ENCODE assay signal across 8 cellular contexts in the genomic region with DNA sequence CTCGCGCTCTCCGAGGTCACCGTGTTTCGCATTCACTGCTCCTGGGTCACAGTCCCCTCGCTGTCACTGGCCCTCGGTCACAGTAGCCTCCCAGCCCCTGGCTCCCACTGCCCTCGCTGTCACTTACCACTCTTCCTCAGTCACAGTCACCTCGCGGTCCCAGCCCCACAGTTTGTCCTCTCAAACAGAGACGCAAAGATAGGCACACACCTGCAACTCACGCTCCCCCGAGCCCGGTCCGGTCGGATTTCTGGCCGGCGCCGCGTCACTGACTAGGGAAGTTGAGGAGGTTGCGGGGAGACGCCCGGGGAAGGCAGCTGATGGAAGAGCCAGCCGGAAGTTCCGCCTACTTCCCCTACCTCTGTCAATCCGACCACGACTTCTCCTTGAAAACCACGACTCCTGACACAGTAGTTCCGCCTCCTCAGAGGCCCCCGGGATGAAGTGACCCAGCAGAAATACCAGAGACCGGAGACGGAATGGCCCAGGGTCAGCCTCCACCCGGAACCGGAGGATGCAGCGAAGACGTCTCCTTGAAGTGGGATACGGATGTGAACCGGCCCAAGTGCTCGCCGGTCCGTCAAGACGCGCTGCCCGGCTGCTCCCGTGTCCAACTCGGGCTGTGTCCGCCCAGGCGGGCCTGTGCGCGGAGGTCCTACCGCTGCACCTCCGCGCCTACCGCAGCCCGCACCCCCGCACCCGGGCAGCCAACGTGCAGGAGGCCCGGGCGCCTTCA. TPM values are rescaled to one million over a fixed set of nuclear protein-coding genes. Genes with fewer than 3 reads are reported as not detected.
A peak's percentile ranks its signal among the peaks of the same experiment; 100 is the strongest.
DNase-seq lines count a peak whose midpoint lies in the region; ATAC-seq, FAIRE-seq and TF ChIP-seq lines count a peak whose summit lies in the region.

Gene PCYT1A (minus strand): TSS at position 322 of the 736 bp plus-strand sequence. CDS start 17,195 bp downstream, outside the sequence.

- no peak for TF ChIP-seq RAD21 in A549 (conservative IDR thresholded peaks at IDR 0.05 in 1 of 2, IDR thresholded peaks at IDR 0.05 in 1 of 2)

- FAIRE-seq in A549 (lab: Jason Lieb, UNC) (no peak), bronchial epithelial cell (lab: Jason Lieb, UNC) (no peak)

- peak; percentile 15 for TF ChIP-seq POLR2A in A549 (IDR thresholded peaks at IDR 0.05; ENCODE audit: low read length)

- H3K27ac ChIP-seq in A549 = peak within 1 kb of the TSS; percentile 92 to 95
- peak within 1 kb of the TSS; percentile 91 to 99 (median 96) for H3K27ac ChIP-seq in skin epidermis

- H3K4me1 ChIP-seq in A549 = peaks cover 13% of the 10 kb centered on the region

- TF ChIP-seq CTCF in A549 (IDR thresholded peaks at IDR 0.05) (no peak), WI38 (IDR thresholded peaks at IDR 0.05; ENCODE audit: low read depth, low read length) (no peak), bronchial epithelial cell (IDR thresholded peaks at IDR 0.05; ENCODE audit: insufficient read depth, low read length, severe bottlenecking) (no peak)

- peak within 1 kb of the TSS; percentile 91 for H3K4me2 ChIP-seq in A549

- no peaks in the 10 kb centered on the region for H3K9me3 ChIP-seq in A549

- POLR2A ChIA-PET in A549 (lab: Yijun Ruan, JAX) = interaction anchor here (0.5 to 1.4 kb wide), 5 partner anchors 11 to 30 kb away, joined by 3 read pairs; partner anchors contain the start of gene DYNLT2B

- H3K4me3 ChIP-seq in A549 (peak within 1 kb of the TSS; percentile 89), WI38 (ENCODE audit: low read depth, low read length) (peak within 1 kb of the TSS; percentile 98), bronchial epithelial cell (ENCODE audit: low read depth, low read length) (peak within 1 kb of the TSS; percentile 96), skin epidermis (peak within 1 kb of the TSS; percentile 66 to 90 (median 81))

- H3K36me3 ChIP-seq in bronchial epithelial cell (ENCODE audit: control insufficient read depth, insufficient read depth, low read length) = peaks cover 1% of the 10 kb centered on the region

- ATAC-seq in A549 (peak; percentile 98), GM18870 (IDR thresholded peaks at IDR 0.05; ENCODE audit: unreplicated experiment) (peak; percentile 61), HG03108 (IDR thresholded peaks at IDR 0.05; ENCODE audit: unreplicated experiment) (peak; percentile 75)

- TF ChIP-seq EP300 in A549 (IDR thresholded peaks at IDR 0.05) = no peak

- CTCF ChIA-PET in A549 (lab: Yijun Ruan, JAX) = interaction anchor here (1.5 kb wide), 1 partner anchor 241 kb away, joined by 4 read pairs; no protein-coding TSS in a partner anchor

- no peaks in the 10 kb centered on the region for H3K27me3 ChIP-seq in bronchial epithelial cell (ENCODE audit: control insufficient read depth, insufficient read depth, low read length)

- 0% methylated on average over 21 of the region's 60 CpGs for WGBS in A549 (ENCODE audit: missing lambda C conversion rate)

- DNase-seq in A549 (ENCODE audit: low read depth in 1 of 2, low spot score in 1 of 2) = peak; percentile 89 to 93
- peak; percentile 99 for DNase-seq in NCI-H2196 treated with DMSO at 0.1 percent for 48 hours (lab: John Stamatoyannopoulos, UW; ENCODE audit: unreplicated experiment)
- DNase-seq in bronchial epithelial cell (ENCODE audit: low read depth) = peak; percentile 91
- peak; percentile 96 for DNase-seq in iPS-NIHi11 (ENCODE audit: low spot score)

TF ChIP-seq in A549, 52 proteins besides CTCF, POLR2A, EP300 and RAD21:
- TF ChIP-seq, protein P1, sequence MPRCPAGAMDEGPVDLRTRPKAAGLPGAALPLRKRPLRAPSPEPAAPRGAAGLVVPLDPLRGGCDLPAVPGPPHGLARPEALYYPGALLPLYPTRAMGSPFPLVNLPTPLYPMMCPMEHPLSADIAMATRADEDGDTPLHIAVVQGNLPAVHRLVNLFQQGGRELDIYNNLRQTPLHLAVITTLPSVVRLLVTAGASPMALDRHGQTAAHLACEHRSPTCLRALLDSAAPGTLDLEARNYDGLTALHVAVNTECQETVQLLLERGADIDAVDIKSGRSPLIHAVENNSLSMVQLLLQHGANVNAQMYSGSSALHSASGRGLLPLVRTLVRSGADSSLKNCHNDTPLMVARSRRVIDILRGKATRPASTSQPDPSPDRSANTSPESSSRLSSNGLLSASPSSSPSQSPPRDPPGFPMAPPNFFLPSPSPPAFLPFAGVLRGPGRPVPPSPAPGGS (IDR thresholded peaks at IDR 0.05) = 0 out of 3 replicates have a peak, but pooled peaks have one; percentile 70
- TF ChIP-seq BHLHE40 (IDR thresholded peaks at IDR 0.05; ENCODE audit: low read depth, low read length) (no peak), RNF2 (IDR thresholded peaks at IDR 0.05; ENCODE audit: borderline replicate concordance, low read depth) (no peak), HEYL (CRISPR knock-in tag; IDR thresholded peaks at IDR 0.05) (no peak), JUN (IDR thresholded peaks at IDR 0.05) (peak; percentile 57 to 74; a peak in 2 of 5 replicates), HOXB13 (CRISPR knock-in tag; IDR thresholded peaks at IDR 0.05; ENCODE audit: low read depth) (0 out of 2 replicates have a peak, but pooled peaks have one; percentile 51), KDM5A (IDR thresholded peaks at IDR 0.05) (no peak), MAZ (IDR thresholded peaks at IDR 0.05; ENCODE audit: borderline replicate concordance, low read depth, low read length) (0 out of 2 replicates have a peak, but pooled peaks have one; percentile 39), MYC (IDR thresholded peaks at IDR 0.05; ENCODE audit: borderline replicate concordance, low read length) (no peak), FOXS1 (CRISPR knock-in tag; IDR thresholded peaks at IDR 0.05) (no peak), MAFK (IDR thresholded peaks at IDR 0.05; ENCODE audit: partially characterized antibody) (peak; percentile 73), PHF8 (IDR thresholded peaks at IDR 0.05; ENCODE audit: borderline replicate concordance, low read depth) (peak; percentile 83), CBX8 (IDR thresholded peaks at IDR 0.05) (no peak), ZNF302 (CRISPR knock-in tag; IDR thresholded peaks at IDR 0.05) (no peak), FOSL2 (IDR thresholded peaks at IDR 0.05) (no peak), FOSL2 (CRISPR knock-in tag; IDR thresholded peaks at IDR 0.05) (0 out of 2 replicates have a peak, but pooled peaks have one; percentile 2), CBX2 (IDR thresholded peaks at IDR 0.05; ENCODE audit: borderline replicate concordance, low read depth) (no peak), E2F6 (IDR thresholded peaks at IDR 0.05; ENCODE audit: borderline replicate concordance, low read depth) (peak; percentile 62)
- TF ChIP-seq, protein P2, sequence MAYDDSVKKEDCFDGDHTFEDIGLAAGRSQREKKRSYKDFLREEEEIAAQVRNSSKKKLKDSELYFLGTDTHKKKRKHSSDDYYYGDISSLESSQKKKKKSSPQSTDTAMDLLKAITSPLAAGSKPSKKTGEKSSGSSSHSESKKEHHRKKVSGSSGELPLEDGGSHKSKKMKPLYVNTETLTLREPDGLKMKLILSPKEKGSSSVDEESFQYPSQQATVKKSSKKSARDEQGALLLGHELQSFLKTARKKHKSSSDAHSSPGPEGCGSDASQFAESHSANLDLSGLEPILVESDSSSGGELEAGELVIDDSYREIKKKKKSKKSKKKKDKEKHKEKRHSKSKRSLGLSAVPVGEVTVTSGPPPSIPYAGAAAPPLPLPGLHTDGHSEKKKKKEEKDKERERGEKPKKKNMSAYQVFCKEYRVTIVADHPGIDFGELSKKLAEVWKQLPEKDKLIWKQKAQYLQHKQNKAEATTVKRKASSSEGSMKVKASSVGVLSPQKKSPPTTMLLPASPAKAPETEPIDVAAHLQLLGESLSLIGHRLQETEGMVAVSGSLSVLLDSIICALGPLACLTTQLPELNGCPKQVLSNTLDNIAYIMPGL (CRISPR knock-in tag; IDR thresholded peaks at IDR 0.05; ENCODE audit: borderline replicate concordance) = 0 out of 2 replicates have a peak, but pooled peaks have one; percentile 51

RNA-seq across cellular contexts. Expression of gene PCYT1A, which starts in this region (rescaled TPM):
- polyA plus RNA-seq in A549 (2011; rRNA removed) (45.4 and 48.0 TPM in 2 replicates), A549 (2017; fragmentation: RNase III; extraction: RNeasy Plus Mini Kit Qiagen cat#74134 plus additional on column Dnase treatment) (41.6 to 44.7 TPM (median 41.9 TPM) in 3 replicates)
- 30.4 and 31.8 TPM in 2 replicates for polyA plus RNA-seq in A549 (2012; cell fraction: cytosol; rRNA removed)
- 34.7 and 34.9 TPM in 2 replicates for polyA plus RNA-seq in A549 (2012; cell fraction: nucleus; rRNA removed)
- 100 and 151 TPM in 2 replicates for polyA minus RNA-seq in A549 (2011; rRNA and poly(A)+ RNA removed)
- 52.9 and 68.9 TPM in 2 replicates for total RNA-seq in bronchial epithelial cell

Comparison
In these comparisons a context has a peak if more than half of its experiments do, and no peak if none do; other contexts are left out.
1. Peak in every context shown above with its lines: DNase-seq, ATAC-seq, H3K4me3 ChIP-seq and H3K27ac ChIP-seq.